16 cellular contexts compared by ENCODE assay signal in the genomic region with DNA sequence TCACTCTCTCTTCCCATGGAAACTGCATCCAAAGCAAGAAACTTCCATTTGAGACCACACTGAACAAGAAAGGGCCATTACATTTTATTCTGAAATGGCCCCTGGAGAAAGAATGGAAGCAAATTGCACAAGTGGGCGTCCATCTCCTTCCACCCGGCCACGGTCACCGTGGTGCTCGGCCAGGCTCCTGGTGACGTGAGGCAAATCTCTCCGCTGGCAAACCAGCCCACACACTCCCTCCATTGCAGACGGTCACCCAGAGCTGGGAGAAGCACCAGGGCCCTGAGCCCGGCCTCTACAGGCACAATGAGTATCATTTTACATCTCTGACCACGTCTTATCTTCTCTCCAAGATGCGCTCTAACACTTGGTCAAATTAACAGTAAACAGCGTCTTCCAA.
"Had no signal": no experiment of that assay in that cellular context is flagged by ENCODE, and none has a peak within 500 bp of the region (broad histone marks: within the 10 kb centered on the region; RNA-seq: fewer than 3 reads in every experiment).

No MANE protein-coding gene starts in this region.

- H3K4me3 ChIP-seq: cardiac muscle cell, MG63 had no signal

- H3K27me3 ChIP-seq: brain microvascular endothelial cell, cardiac muscle cell, MG63 had no signal

- H3K36me3 ChIP-seq: brain microvascular endothelial cell, cardiac muscle cell, MG63 had no signal

- DNase-seq: activated CD4-positive, alpha-beta memory T cell treated with anti-CD3 and anti-CD28 coated beads for 36 hours; activated CD4-positive, alpha-beta T cell treated with anti-CD3 and anti-CD28 coated beads, Interleukin-2, amount 10 ng/mL, durations not matched to agents 7 days and 5 days; activated CD8-positive, alpha-beta memory T cell treated with anti-CD3 and anti-CD28 coated beads for 24 hours; activated gamma-delta T cell treated with Interleukin-2 at 50 U/mL for 16 hours; activated naive CD4-positive, alpha-beta T cell treated with anti-CD3 and anti-CD28 coated beads, Interleukin-2, amount 10 ng/mL, durations not matched to agents 7 days and 5 days; activated naive CD8-positive, alpha-beta T cell treated with anti-CD3 and anti-CD28 coated beads for 36 hours; activated T-cell treated with anti-CD3 and anti-CD28 coated beads, Interleukin-2, amount 50 U/mL, for 4 hours; brain microvascular endothelial cell; MG63; NCI-H1092 treated with DMSO at 0.1 percent for 48 hours; NCI-H1417 treated with DMSO at 0.1 percent for 48 hours; NCI-H2081 treated with DMSO at 0.1 percent for 48 hours; NCI-H446; SHP77 treated with DMSO at 0.1 percent for 48 hours had no signal

- ATAC-seq: activated T-cell treated with anti-CD3 and anti-CD28 coated beads, Interleukin-2, amount 50 U/mL, for 4 hours had no signal

- H3K27ac Mint-ChIP-seq: activated CD4-positive, alpha-beta memory T cell treated with anti-CD3 and anti-CD28 coated beads for 36 hours; activated CD4-positive, alpha-beta T cell treated with anti-CD3 and anti-CD28 coated beads, Interleukin-2, amount 10 ng/mL, durations not matched to agents 7 days and 5 days; activated naive CD4-positive, alpha-beta T cell treated with anti-CD3 and anti-CD28 coated beads, Interleukin-2, amount 10 ng/mL, durations not matched to agents 7 days and 5 days; activated naive CD8-positive, alpha-beta T cell treated with anti-CD3 and anti-CD28 coated beads for 36 hours; T-helper 1 cell treated with Interleukin-12 subunit alpha and Interleukin-12 subunit beta and Interleukin-4 antibody, amounts not matched to agents 30 μg/mL and 1 μg/mL, for 36 hours had no signal

- H3K9me3 ChIP-seq: MG63 had no signal

- H3K4me3 Mint-ChIP-seq: activated CD4-positive, alpha-beta memory T cell treated with anti-CD3 and anti-CD28 coated beads for 36 hours; activated CD4-positive, alpha-beta T cell treated with anti-CD3 and anti-CD28 coated beads, Interleukin-2, amount 10 ng/mL, durations not matched to agents 7 days and 5 days; activated naive CD4-positive, alpha-beta T cell treated with anti-CD3 and anti-CD28 coated beads, Interleukin-2, amount 10 ng/mL, durations not matched to agents 7 days and 5 days; activated naive CD8-positive, alpha-beta T cell treated with anti-CD3 and anti-CD28 coated beads for 36 hours; activated T-cell treated with anti-CD3 and anti-CD28 coated beads, Interleukin-2, amount 50 U/mL, for 4 hours; T-helper 1 cell treated with Interleukin-12 subunit alpha and Interleukin-12 subunit beta and Interleukin-4 antibody, amounts not matched to agents 30 μg/mL and 1 μg/mL, for 36 hours had no signal

- H3K4me1 Mint-ChIP-seq: activated CD4-positive, alpha-beta T cell treated with anti-CD3 and anti-CD28 coated beads, Interleukin-2, amount 10 ng/mL, durations not matched to agents 7 days and 5 days; activated naive CD4-positive, alpha-beta T cell treated with anti-CD3 and anti-CD28 coated beads, Interleukin-2, amount 10 ng/mL, durations not matched to agents 7 days and 5 days had no signal

- H3K36me3 Mint-ChIP-seq: activated CD4-positive, alpha-beta memory T cell treated with anti-CD3 and anti-CD28 coated beads for 36 hours; activated naive CD4-positive, alpha-beta T cell treated with anti-CD3 and anti-CD28 coated beads, Interleukin-2, amount 10 ng/mL, durations not matched to agents 7 days and 5 days; activated naive CD8-positive, alpha-beta T cell treated with anti-CD3 and anti-CD28 coated beads for 36 hours had no signal

- H3K27me3 Mint-ChIP-seq: activated CD4-positive, alpha-beta T cell treated with anti-CD3 and anti-CD28 coated beads, Interleukin-2, amount 10 ng/mL, durations not matched to agents 7 days and 5 days; activated naive CD4-positive, alpha-beta T cell treated with anti-CD3 and anti-CD28 coated beads, Interleukin-2, amount 10 ng/mL, durations not matched to agents 7 days and 5 days; activated naive CD8-positive, alpha-beta T cell treated with anti-CD3 and anti-CD28 coated beads for 36 hours had no signal

- H3K9me3 Mint-ChIP-seq: activated CD4-positive, alpha-beta memory T cell treated with anti-CD3 and anti-CD28 coated beads for 36 hours; activated CD4-positive, alpha-beta T cell treated with anti-CD3 and anti-CD28 coated beads, Interleukin-2, amount 10 ng/mL, durations not matched to agents 7 days and 5 days; activated naive CD4-positive, alpha-beta T cell treated with anti-CD3 and anti-CD28 coated beads, Interleukin-2, amount 10 ng/mL, durations not matched to agents 7 days and 5 days; activated naive CD8-positive, alpha-beta T cell treated with anti-CD3 and anti-CD28 coated beads for 36 hours; activated T-cell treated with anti-CD3 and anti-CD28 coated beads, Interleukin-2, amount 50 U/mL, for 4 hours; T-helper 1 cell treated with Interleukin-12 subunit alpha and Interleukin-12 subunit beta and Interleukin-4 antibody, amounts not matched to agents 30 μg/mL and 1 μg/mL, for 36 hours had no signal

- H3K27ac ChIP-seq: brain microvascular endothelial cell, cardiac muscle cell had no signal
